Comparison of ENCODE assay signal across 31 cellular contexts in the genomic region with DNA sequence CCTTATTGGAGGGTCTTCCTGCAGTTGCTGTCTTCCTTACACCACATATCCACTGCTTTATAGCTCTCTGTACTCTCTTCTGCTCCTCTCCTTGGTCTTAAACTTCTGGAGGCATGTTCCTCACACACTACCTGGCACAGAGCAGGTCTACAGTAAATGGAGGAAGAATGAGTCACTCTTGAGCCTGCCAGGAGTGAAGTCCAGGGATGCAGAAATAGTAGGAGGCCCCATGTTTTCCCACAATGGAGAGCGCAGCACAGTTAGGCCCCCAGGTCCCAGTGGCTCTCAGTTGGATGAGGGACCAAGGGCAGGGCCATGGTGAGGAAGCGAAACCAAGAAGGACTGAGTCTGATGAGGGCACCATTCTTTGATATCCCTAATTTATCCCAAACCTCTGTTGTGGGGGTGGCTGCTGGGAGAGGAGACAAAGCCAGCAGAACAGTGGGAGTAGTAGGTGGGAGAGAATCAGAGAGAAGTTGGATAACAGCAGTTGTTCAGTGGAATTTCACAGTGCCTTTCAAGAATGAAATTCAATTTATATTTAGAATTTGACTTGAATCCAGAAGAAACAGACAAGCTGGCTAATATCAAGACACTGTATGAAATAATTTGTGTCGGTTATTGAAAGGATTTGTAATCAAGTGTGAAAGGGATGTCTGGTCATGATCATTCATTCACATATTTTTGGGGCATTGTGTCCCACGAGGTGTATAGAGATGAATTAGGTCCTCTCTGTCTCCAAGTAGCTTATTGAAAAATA.
A peak's percentile ranks its signal among the peaks of the same experiment; 100 is the strongest.
DNase-seq lines count a peak whose midpoint lies in the region; ATAC-seq, FAIRE-seq and TF ChIP-seq lines count a peak whose summit lies in the region.
"Had no signal": no experiment of that assay in that cellular context is flagged by ENCODE, and none has a peak within 500 bp of the region (broad histone marks: within the 10 kb centered on the region; RNA-seq: fewer than 3 reads in every experiment).

No MANE protein-coding gene starts in this region.

- TF ChIP-seq RAD21 in IMR-90 (IDR thresholded peaks at IDR 0.05; ENCODE audit: low read length) = no peak

- H3K4me1 ChIP-seq in ACC112 (ENCODE audit: control insufficient read depth, insufficient read depth, low read length, unreplicated experiment) (peaks cover 53% of the 10 kb centered on the region), IMR-90 (ENCODE audit: control insufficient read depth, insufficient read depth, low read length) (peaks cover 16% of the 10 kb centered on the region; the same call in 1 of the 2 replicates), mesodermal cell (ENCODE audit: control insufficient read depth, insufficient read depth, low read length, poor library complexity, severe bottlenecking) (peaks cover 23% of the 10 kb centered on the region), heart right ventricle (peaks cover 0 to 12% (median 0%) of the 10 kb centered on the region in 9 donors), small intestine (ENCODE audit: control insufficient read depth in 2 of 2, insufficient read depth in 1 of 2, low read depth in 1 of 2, low read length in 1 of 2) (no peaks in the 10 kb centered on the region), mucosa of descending colon (ENCODE audit: low read depth) (no peaks in the 10 kb centered on the region)
- H3K4me1 ChIP-seq: colonic mucosa, lower lobe of right lung, pancreas, sigmoid colon had no signal

- peak overlapping the region; percentile 60 for H3K27ac ChIP-seq in ACC112 (ENCODE audit: low read depth, low read length)
- H3K27ac ChIP-seq in IMR-90 (ENCODE audit: insufficient read depth, low read length) = no peak overlapping the region
- peak overlapping the region; percentile 53 for H3K27ac ChIP-seq in brain microvascular endothelial cell
- H3K27ac ChIP-seq in mesodermal cell (ENCODE audit: low read depth, low read length, severe bottlenecking) = peak overlapping the region; percentile 60
- H3K27ac ChIP-seq in heart right ventricle = no peak overlapping the region
- no peak overlapping the region for H3K27ac ChIP-seq in small intestine (ENCODE audit: low read depth in 1 of 2, low read length in 1 of 2)
- H3K27ac ChIP-seq: ascending aorta, colonic mucosa, foreskin keratinocyte, lower lobe of right lung, pancreas, sigmoid colon, thoracic aorta had no signal

- peak overlapping the region; percentile 78; the same call in 1 of the 2 replicates for H2BK20ac ChIP-seq in IMR-90 (ENCODE audit: low read depth, low read length)

- H3K4me3 ChIP-seq in ACC112 (ENCODE audit: low read depth, low read length) = no peak overlapping the region
- no peak overlapping the region for H3K4me3 ChIP-seq in IMR-90 (ENCODE audit: insufficient read depth, low read depth, low read length)
- H3K4me3 ChIP-seq in brain microvascular endothelial cell (ENCODE audit: low read depth, low read length) = no peak overlapping the region
- no peak overlapping the region for H3K4me3 ChIP-seq in mesodermal cell (ENCODE audit: extremely low read depth, insufficient read depth, low read length, poor library complexity, severe bottlenecking)
- no peak overlapping the region for H3K4me3 ChIP-seq in heart right ventricle
- no peak overlapping the region for H3K4me3 ChIP-seq in small intestine (ENCODE audit: low read depth in 1 of 2, low read length in 2 of 2)
- no peak overlapping the region for H3K4me3 ChIP-seq in mucosa of descending colon
- H3K4me3 ChIP-seq: ascending aorta, colonic mucosa, lower lobe of right lung, pancreas, sigmoid colon, thoracic aorta had no signal

- H3K9me3 ChIP-seq in IMR-90 (ENCODE audit: control insufficient read depth, insufficient read depth, low read length) (no peaks in the 10 kb centered on the region), mesodermal cell (ENCODE audit: control insufficient read depth, low read length) (no peaks in the 10 kb centered on the region), heart right ventricle (peaks cover 0 to 10% (median 0%) of the 10 kb centered on the region in 11 donors), small intestine (ENCODE audit: control insufficient read depth, low read depth) (no peaks in the 10 kb centered on the region), mucosa of descending colon (no peaks in the 10 kb centered on the region)
- H3K9me3 ChIP-seq: ascending aorta, colonic mucosa, lower lobe of right lung, pancreas, sigmoid colon, thoracic aorta had no signal

- H3K27me3 ChIP-seq in ACC112 (ENCODE audit: insufficient read depth, low read length) = no peaks in the 10 kb centered on the region
- no peaks in the 10 kb centered on the region for H3K27me3 ChIP-seq in IMR-90 (ENCODE audit: control insufficient read depth, insufficient read depth, low read length)
- no peaks in the 10 kb centered on the region for H3K27me3 ChIP-seq in brain microvascular endothelial cell (replicated peaks)
- H3K27me3 ChIP-seq in heart right ventricle = no peaks in the 10 kb centered on the region
- no peaks in the 10 kb centered on the region for H3K27me3 ChIP-seq in small intestine (ENCODE audit: control insufficient read depth in 2 of 2, insufficient read depth in 2 of 2, low read length in 2 of 2)
- H3K27me3 ChIP-seq: ascending aorta, colonic mucosa, foreskin keratinocyte, pancreas, sigmoid colon had no signal

- BruUV-seq in IMR-90 (replicated peaks; lab: Mats Ljungman, UMichigan) = no TSS peak

- H2AFZ ChIP-seq in ACC112 (ENCODE audit: low read length, unreplicated experiment) (peak overlapping the region; percentile 39), IMR-90 (replicated peaks; ENCODE audit: low read length, poor library complexity) (no peak overlapping the region)

- dilution Hi-C loops in IMR-90 (cut with HindIII; ENCODE audit: low sequenced_read_pairs, unreplicated experiment) = no loop called here

- intact Hi-C loops in IMR-90 (cut with micrococcal nuclease) = no loop called here
- intact Hi-C loops in heart right ventricle (cut with DNase I) = no loop called here
- intact Hi-C loops in mucosa of descending colon (cut with DNase I, micrococcal nuclease) = no loop called here

- peaks cover 20% of the 10 kb centered on the region for H3K79me2 ChIP-seq in ACC112 (ENCODE audit: control insufficient read depth, insufficient read depth, low read length, unreplicated experiment)

- peak overlapping the region; percentile 20 for H3K14ac ChIP-seq in IMR-90 (replicated peaks; ENCODE audit: low read depth, low read length)

- 20% methylated on average over 1 of the region's 4 CpGs; no CpG with 5 or more reads in 1 of the 2 experiments for WGBS in IMR-90 (ENCODE audit: extremely low coverage in 2 of 2, insufficient read length in 1 of 2), 2 experiments
- WGBS in mesodermal cell (ENCODE audit: insufficient coverage in 2 of 2), 2 experiments = 95 to 96% methylated on average over 3 of the region's 4 CpGs
- WGBS in heart right ventricle, 2 donors = 66 to 70% methylated on average over 4 of the region's 4 CpGs
- WGBS in small intestine, 3 donors = 75 to 88% (median 85%) methylated on average over 4 of the region's 4 CpGs

- no peak for FAIRE-seq in small intestine (lab: Jason Lieb, UNC)
- FAIRE-seq: A204.1, endometrium, GM19239, H1, pancreas had no signal

- TF ChIP-seq POLR2A in IMR-90 (IDR thresholded peaks at IDR 0.05; ENCODE audit: low read depth, low read length) = no peak

- H3K4me2 ChIP-seq in IMR-90 (ENCODE audit: low read depth, low read length) = no peak overlapping the region

- peak overlapping the region; percentile 65 to 73; a peak in 2 of 4 replicates for H4K8ac ChIP-seq in IMR-90 (ENCODE audit: low read depth in 2 of 2, low read length in 2 of 2)

- peak overlapping the region; percentile 80; the same call in 1 of the 2 replicates for H3K23ac ChIP-seq in IMR-90 (ENCODE audit: low read depth, low read length)

- peak overlapping the region; percentile 87 for H2BK5ac ChIP-seq in IMR-90 (ENCODE audit: low read depth, low read length, poor library complexity, severe bottlenecking)

- TF ChIP-seq CTCF in IMR-90 (conservative IDR thresholded peaks at IDR 0.05; ENCODE audit: low read depth, low read length) = no peak
- no peak for TF ChIP-seq CTCF in brain microvascular endothelial cell (IDR thresholded peaks at IDR 0.05; ENCODE audit: low read depth, low read length, missing control alignments)
- TF ChIP-seq CTCF in heart right ventricle (IDR thresholded peaks at IDR 0.05) = no peak
- no peak for TF ChIP-seq CTCF in mucosa of descending colon (IDR thresholded peaks at IDR 0.05)

- no peak for ATAC-seq in IMR-90 (ENCODE audit: low read depth)
- ATAC-seq in heart right ventricle = no peak
- no peak for ATAC-seq in GM19463 (IDR thresholded peaks at IDR 0.05; ENCODE audit: unreplicated experiment)
- no peak for ATAC-seq in mucosa of descending colon
- ATAC-seq: activated CD4-positive, alpha-beta T cell treated with anti-CD3 and anti-CD28 coated beads for 36 hours; activated naive CD4-positive, alpha-beta T cell treated with anti-CD3 and anti-CD28 coated beads, Interleukin-2, amount 50 U/mL, for 72 hours; foreskin keratinocyte; lower lobe of right lung; Right ventricle myocardium inferior; stimulated activated memory B cell treated with anti-CD40 and anti-IgM and Interleukin-4, amounts not matched to agents 10 μg/mL and 1 μg/mL and 100 μg/mL, for 72 hours had no signal

- H3K18ac ChIP-seq in IMR-90 (ENCODE audit: low read depth, low read length) = no peak overlapping the region

- in situ Hi-C loops in IMR-90 (cut with MboI; ENCODE audit: low sequenced_read_pairs) (no loop called here), brain microvascular endothelial cell (cut with HindIII; ENCODE audit: low pct_ligation_motif_present, low sequenced_read_pairs) (no loop called here)

- H3K36me3 ChIP-seq in ACC112 (ENCODE audit: insufficient read depth, low read length) (no peaks in the 10 kb centered on the region), IMR-90 (ENCODE audit: control insufficient read depth, insufficient read depth, low read length) (no peaks in the 10 kb centered on the region), brain microvascular endothelial cell (replicated peaks) (no peaks in the 10 kb centered on the region), mesodermal cell (ENCODE audit: control insufficient read depth, insufficient read depth, low read length) (no peaks in the 10 kb centered on the region), heart right ventricle (no peaks in the 10 kb centered on the region), small intestine (ENCODE audit: control insufficient read depth in 2 of 2, insufficient read depth in 2 of 2, low read length in 2 of 2) (no peaks in the 10 kb centered on the region), mucosa of descending colon (ENCODE audit: low read depth) (no peaks in the 10 kb centered on the region)
- H3K36me3 ChIP-seq: ascending aorta, colonic mucosa, lower lobe of right lung, pancreas, sigmoid colon, thoracic aorta had no signal

- peak overlapping the region; percentile 86; the same call in 1 of the 2 replicates for H3K4ac ChIP-seq in IMR-90 (ENCODE audit: low read depth, low read length)

- no peaks in the 10 kb centered on the region for H4K20me1 ChIP-seq in IMR-90 (ENCODE audit: insufficient read depth, low read length)

- H2AK5ac ChIP-seq in IMR-90 (ENCODE audit: low read depth, low read length) = peak overlapping the region; percentile 0; the same call in 1 of the 2 replicates

- DNase-seq in IMR-90 (peak; percentile 10), brain microvascular endothelial cell (peak; percentile 1), heart right ventricle (no peak), small intestine (no peak), mucosa of descending colon (no peak)
- DNase-seq: activated CD4-positive, alpha-beta T cell treated with anti-CD3 and anti-CD28 coated beads for 36 hours; C1 segment of cervical spinal cord; Calu3; colonic mucosa; GF-D8; islet precursor cell; Karpas-422; lower lobe of right lung; NCI-H1105; NCI-H2081 treated with DMSO at 0.1 percent for 48 hours; NCI-H524 treated with DMSO at 0.1 percent for 48 hours; pancreas; sigmoid colon had no signal

- H2BK15ac ChIP-seq in IMR-90 (ENCODE audit: low read depth, low read length) = peak overlapping the region; percentile 81; the same call in 1 of the 3 replicates

- peaks cover 6 to 39% of the 10 kb centered on the region in 2 experiments; a peak in 3 of 4 replicates for H3K79me1 ChIP-seq in IMR-90 (ENCODE audit: low read depth in 1 of 2, low read length in 2 of 2)

- H2AK9ac ChIP-seq in IMR-90 (replicated peaks; ENCODE audit: low read depth, low read length, poor library complexity) = no peak overlapping the region

- peak overlapping the region; percentile 84 for H2BK120ac ChIP-seq in IMR-90 (ENCODE audit: low read depth, low read length)

- CTCF ChIA-PET in IMR-90 (lab: Yijun Ruan, JAX) = no interaction called here

- H4K91ac ChIP-seq in IMR-90 (ENCODE audit: insufficient read depth, low read depth, low read length) = peak overlapping the region; percentile 67; the same call in 1 of the 2 replicates

- H3K9ac ChIP-seq in IMR-90 (ENCODE audit: low read depth, low read length) = no peak overlapping the region

- POLR2A ChIA-PET in IMR-90 (lab: Charles Lee; ENCODE audit: unreplicated experiment) = no interaction called here

- H3K56ac ChIP-seq in IMR-90 (ENCODE audit: extremely low read depth, insufficient read depth, low read length) = no peak overlapping the region

- peaks cover 8% of the 10 kb centered on the region for H3K9me1 ChIP-seq in IMR-90 (ENCODE audit: insufficient read depth, low read length)

- H4K5ac ChIP-seq in IMR-90 (ENCODE audit: low read depth, low read length) = peak overlapping the region; percentile 20; the same call in 1 of the 2 replicates

Comparison
In these comparisons a context has a peak if more than half of its experiments do, and no peak if none do; other contexts are left out.
1. H3K27ac ChIP-seq: peak in ACC112 (single experiment), brain microvascular endothelial cell (single experiment) and mesodermal cell (single experiment); none in IMR-90 (single experiment), heart right ventricle (0 of 10) and small intestine (0 of 2).
2. DNase-seq: peak in IMR-90 (single experiment) and brain microvascular endothelial cell (single experiment); none in heart right ventricle (0 of 2), small intestine (single experiment) and mucosa of descending colon (0 of 3).